1 cellular context compared by ENCODE assay signal in genomic region chr6:26550250-26550993, GRCh38.
A peak's percentile ranks its signal among the peaks of the same experiment; 100 is the strongest.
TF ChIP-seq lines count a peak whose summit lies in the region.

No MANE protein-coding gene starts in this region.

TF ChIP-seq in HepG2, 621 proteins besides CTCF, POLR2A, EP300 and RAD21 (continued from another document and continues in another):
- no peak for TF ChIP-seq AFF4 (CRISPR knock-in tag; IDR thresholded peaks at IDR 0.05)
- no peak for TF ChIP-seq ETV6 (CRISPR knock-in tag; conservative IDR thresholded peaks at IDR 0.05)
- TF ChIP-seq ZNF264 (CRISPR knock-in tag; IDR thresholded peaks at IDR 0.05): 0 out of 2 replicates have a peak, but pooled peaks have one; percentile 40
- no peak for TF ChIP-seq ZNF616 (CRISPR knock-in tag; IDR thresholded peaks at IDR 0.05; ENCODE audit: low read depth)
- TF ChIP-seq ZBTB39 (CRISPR knock-in tag; IDR thresholded peaks at IDR 0.05): no peak
- TF ChIP-seq DRAP1 (CRISPR knock-in tag; IDR thresholded peaks at IDR 0.05): peak; percentile 49
- TF ChIP-seq KMT2A (CRISPR knock-in tag; IDR thresholded peaks at IDR 0.05): no peak; the same call in 1 of the 2 replicates
- TF ChIP-seq ATF7-NPFF (CRISPR knock-in tag; IDR thresholded peaks at IDR 0.05; ENCODE audit: low read depth): no peak
- 0 out of 2 replicates have a peak, but pooled peaks have one; percentile 55 for TF ChIP-seq PBX3 (CRISPR knock-in tag; IDR thresholded peaks at IDR 0.05; ENCODE audit: borderline replicate concordance)
- 0 out of 2 replicates have a peak, but pooled peaks have one; percentile 62 for TF ChIP-seq SNAPC4 (CRISPR knock-in tag; IDR thresholded peaks at IDR 0.05)
- TF ChIP-seq MAF1 (CRISPR knock-in tag; IDR thresholded peaks at IDR 0.05; ENCODE audit: borderline replicate concordance): no peak
- TF ChIP-seq THYN1 (CRISPR knock-in tag; IDR thresholded peaks at IDR 0.05; ENCODE audit: borderline replicate concordance, low read depth): no peak
- no peak for TF ChIP-seq ZNF589 (CRISPR knock-in tag; conservative IDR thresholded peaks at IDR 0.05)
- TF ChIP-seq ATF3 (CRISPR knock-in tag; IDR thresholded peaks at IDR 0.05): 0 out of 2 replicates have a peak, but pooled peaks have one; percentile 17
- TF ChIP-seq HOXA7 (CRISPR knock-in tag; IDR thresholded peaks at IDR 0.05): no peak
- no peak for TF ChIP-seq HOXD1 (CRISPR knock-in tag; IDR thresholded peaks at IDR 0.05)
- TF ChIP-seq TCF12 (IDR thresholded peaks at IDR 0.05): no peak
- 0 out of 2 replicates have a peak, but pooled peaks have one; percentile 23 for TF ChIP-seq TCF12 (CRISPR knock-in tag; IDR thresholded peaks at IDR 0.05)
- TF ChIP-seq KLF6 (CRISPR knock-in tag; IDR thresholded peaks at IDR 0.05): no peak
- TF ChIP-seq MED8 (CRISPR knock-in tag; IDR thresholded peaks at IDR 0.05; ENCODE audit: insufficient replicate concordance): peak; percentile 21
- no peak for TF ChIP-seq DMTF1 (CRISPR knock-in tag; IDR thresholded peaks at IDR 0.05)
- no peak for TF ChIP-seq HNF1A (IDR thresholded peaks at IDR 0.05; ENCODE audit: low read depth)
- peak; percentile 63 for TF ChIP-seq HNF1A (CRISPR knock-in tag; IDR thresholded peaks at IDR 0.05; ENCODE audit: borderline replicate concordance)
- peak; percentile 49; the same call in 1 of the 2 replicates for TF ChIP-seq TFDP1 (CRISPR knock-in tag; IDR thresholded peaks at IDR 0.05; ENCODE audit: borderline replicate concordance)
- TF ChIP-seq PHF8 (CRISPR knock-in tag; IDR thresholded peaks at IDR 0.05): peak; percentile 67
- TF ChIP-seq GZF1 (CRISPR knock-in tag; IDR thresholded peaks at IDR 0.05): no peak
- no peak for TF ChIP-seq CSRNP2 (CRISPR knock-in tag; conservative IDR thresholded peaks at IDR 0.05; ENCODE audit: low read depth)
